In genomic region chr3:173913397-173913796, GRCh38 we compare ENCODE assay signal across 13 cellular contexts.
DNase-seq lines count a peak whose midpoint lies in the region; ATAC-seq and TF ChIP-seq lines count a peak whose summit lies in the region.
"Had no signal": no experiment of that assay in that cellular context is flagged by ENCODE, and none has a peak within 500 bp of the region (broad histone marks: within the 10 kb centered on the region; RNA-seq: fewer than 3 reads in every experiment).

No MANE protein-coding gene starts in this region.

- peak overlapping the region; percentile 90 for H2AFZ ChIP-seq in OCI-LY3 (ENCODE audit: low read depth, low read length)

- H3K4me3 ChIP-seq in OCI-LY3 (ENCODE audit: low read length) (no peak overlapping the region), ectodermal cell (ENCODE audit: insufficient read depth, low read depth, low read length) (no peak overlapping the region), mesendoderm (ENCODE audit: low read length) (no peak overlapping the region), tibial nerve (no peak overlapping the region)

- H3K4me1 ChIP-seq in OCI-LY3 (ENCODE audit: low read length): peaks cover 11% of the 10 kb centered on the region
- H3K4me1 ChIP-seq in ectodermal cell (ENCODE audit: control insufficient read depth, insufficient read depth, low read length): peaks cover 32% of the 10 kb centered on the region
- H3K4me1 ChIP-seq in mesendoderm (ENCODE audit: control insufficient read depth, low read depth, low read length): peaks cover 7% of the 10 kb centered on the region
- H3K4me1 ChIP-seq in tibial nerve: peaks cover 0 to 25% (median 0%) of the 10 kb centered on the region in 4 donors

- no peak for TF ChIP-seq EP300 in tibial nerve (IDR thresholded peaks at IDR 0.05)

- no peak overlapping the region for H4K8ac ChIP-seq in mesendoderm (ENCODE audit: low read depth, low read length)

- no peak overlapping the region for H2BK5ac ChIP-seq in mesendoderm (ENCODE audit: low read length)

- H3K36me3 ChIP-seq in OCI-LY3 (replicated peaks; ENCODE audit: low read depth, low read length) (no peaks in the 10 kb centered on the region), ectodermal cell (ENCODE audit: control insufficient read depth, insufficient read depth, low read length) (no peaks in the 10 kb centered on the region), mesendoderm (ENCODE audit: control insufficient read depth, insufficient read depth, low read length) (no peaks in the 10 kb centered on the region), tibial nerve (no peaks in the 10 kb centered on the region)

- TF ChIP-seq POLR2A in tibial nerve (IDR thresholded peaks at IDR 0.05): no peak

- H3K79me2 ChIP-seq in OCI-LY3 (ENCODE audit: low read length) (no peaks in the 10 kb centered on the region), mesendoderm (ENCODE audit: control insufficient read depth, insufficient read depth, low read length) (no peaks in the 10 kb centered on the region)

- no peak for ATAC-seq in GM21423 (IDR thresholded peaks at IDR 0.05; ENCODE audit: unreplicated experiment)
- ATAC-seq in GM21515 (IDR thresholded peaks at IDR 0.05; ENCODE audit: unreplicated experiment): no peak
- ATAC-seq: activated CD8-positive, alpha-beta memory T cell treated with anti-CD3 and anti-CD28 coated beads, Interleukin-2, amount 10 ng/mL, durations not matched to agents 7 days and 5 days; CD8-positive, alpha-beta T cell; naive thymus-derived CD8-positive, alpha-beta T cell; T-helper 17 cell had no signal

- H3K27me3 ChIP-seq in OCI-LY3 (ENCODE audit: low read depth, low read length): no peaks in the 10 kb centered on the region
- H3K27me3 ChIP-seq in ectodermal cell (ENCODE audit: control insufficient read depth, insufficient read depth, low read length, poor library complexity, severe bottlenecking): no peaks in the 10 kb centered on the region
- no peaks in the 10 kb centered on the region for H3K27me3 ChIP-seq in mesendoderm (ENCODE audit: insufficient read depth, low read length, poor library complexity)
- H3K27me3 ChIP-seq in tibial nerve: no peaks in the 10 kb centered on the region

- H3K4ac ChIP-seq in mesendoderm (ENCODE audit: low read depth, low read length): peak overlapping the region; percentile 12

- H4K5ac ChIP-seq in mesendoderm (ENCODE audit: low read length): no peak overlapping the region

- no peak overlapping the region for H2AK5ac ChIP-seq in mesendoderm (ENCODE audit: low read length)

- no peak overlapping the region for H3K9ac ChIP-seq in OCI-LY3 (ENCODE audit: low read length)
- no peak overlapping the region for H3K9ac ChIP-seq in mesendoderm (ENCODE audit: low read length)

- no peak overlapping the region for H2BK15ac ChIP-seq in mesendoderm (replicated peaks; ENCODE audit: low read depth)

- H2BK120ac ChIP-seq in mesendoderm (ENCODE audit: low read depth, low read length): no peak overlapping the region

- H3K23ac ChIP-seq in mesendoderm (ENCODE audit: low read length): no peak overlapping the region

- H3K4me2 ChIP-seq in OCI-LY3 (ENCODE audit: low read length): no peak overlapping the region
- no peak overlapping the region for H3K4me2 ChIP-seq in mesendoderm (ENCODE audit: low read length)

- DNase-seq in GM03348 (ENCODE audit: low spot score) (peak; percentile 30), mesendoderm (peak; percentile 30), tibial nerve (ENCODE audit: low spot score in 2 of 2) (no peak), GM19238 (ENCODE audit: insufficient read length, low spot score) (no peak)
- DNase-seq: activated CD8-positive, alpha-beta memory T cell treated with anti-CD3 and anti-CD28 coated beads, Interleukin-2, amount 10 ng/mL, durations not matched to agents 7 days and 5 days; CD8-positive, alpha-beta T cell; naive thymus-derived CD8-positive, alpha-beta T cell; NCI-H774; T-helper 17 cell had no signal

- no peaks in the 10 kb centered on the region for H3K79me1 ChIP-seq in mesendoderm (ENCODE audit: low read length)

- TF ChIP-seq CTCF in OCI-LY3 (IDR thresholded peaks at IDR 0.05; ENCODE audit: low read depth, low read length) (no peak), tibial nerve (IDR thresholded peaks at IDR 0.05) (no peak)

- no peak overlapping the region for H3K56ac ChIP-seq in mesendoderm (ENCODE audit: low read length)

- H3K9me3 ChIP-seq in OCI-LY3 (ENCODE audit: insufficient read depth, low read length) (no peaks in the 10 kb centered on the region), ectodermal cell (ENCODE audit: control insufficient read depth, low read length) (no peaks in the 10 kb centered on the region), tibial nerve (no peaks in the 10 kb centered on the region)

- H3K27ac ChIP-seq in OCI-LY3 (ENCODE audit: low read length): no peak overlapping the region
- H3K27ac ChIP-seq in ectodermal cell (ENCODE audit: insufficient read depth, low read depth, low read length, poor library complexity, severe bottlenecking): peak overlapping the region; percentile 4
- H3K27ac ChIP-seq in mesendoderm (ENCODE audit: low read depth, low read length): no peak overlapping the region
- H3K27ac ChIP-seq in tibial nerve: no peak overlapping the region

- no peak overlapping the region for H3K18ac ChIP-seq in mesendoderm (ENCODE audit: low read length)

- WGBS in ectodermal cell, 2 experiments: 67 to 72% methylated on average over 2 of the region's 2 CpGs
- no CpG with 5 or more reads among the region's 2 CpGs for WGBS in mesendoderm (ENCODE audit: extremely low coverage, insufficient coverage, low lambda C conversion rate)
- WGBS in tibial nerve, 2 donors: 27 to 28% methylated on average over 2 of the region's 2 CpGs

- H4K20me1 ChIP-seq in OCI-LY3 (ENCODE audit: insufficient read depth, low read length): no peaks in the 10 kb centered on the region

Comparison
In these comparisons a context has a peak if more than half of its experiments do, and no peak if none do; other contexts are left out.
1. DNase-seq: peak in GM03348 (single experiment) and mesendoderm (single experiment); none in tibial nerve (0 of 2) and GM19238 (single experiment).